Comparison of ENCODE assay signal across 1 cellular context in genomic region chr1:26138974-26139558, GRCh38.
TF ChIP-seq lines count a peak whose summit lies in the region.

No MANE protein-coding gene starts in this region.

TF ChIP-seq in K562, 482 proteins besides CTCF, POLR2A, EP300 and RAD21 (continued from another document):
- TF ChIP-seq CLOCK (CRISPR knock-in tag; IDR thresholded peaks at IDR 0.05; ENCODE audit: borderline replicate concordance) = no peak
- no peak for TF ChIP-seq MCM3 (IDR thresholded peaks at IDR 0.05)
- 0 out of 2 replicates have a peak, but pooled peaks have one; percentile 2 for TF ChIP-seq GMEB1 (CRISPR knock-in tag; IDR thresholded peaks at IDR 0.05)
- no peak for TF ChIP-seq ZNF24 (IDR thresholded peaks at IDR 0.05)
- no peak for TF ChIP-seq NCOR1 (IDR thresholded peaks at IDR 0.05)
- TF ChIP-seq CHD2 (IDR thresholded peaks at IDR 0.05; ENCODE audit: low read depth, low read length) = no peak
- peak; percentile 96 for TF ChIP-seq MEIS2 (IDR thresholded peaks at IDR 0.05; ENCODE audit: partially characterized antibody)
- no peak for TF ChIP-seq NFE2L1 (tag; IDR thresholded peaks at IDR 0.05; ENCODE audit: borderline replicate concordance, low read depth)
- no peak for TF ChIP-seq DLX4 (CRISPR knock-in tag; IDR thresholded peaks at IDR 0.05)
- TF ChIP-seq NONO (IDR thresholded peaks at IDR 0.05; ENCODE audit: low read depth in 2 of 2, low read length in 1 of 2) = peak in 1 of 2 experiments; percentile 82; a peak in 2 of 4 replicates
- TF ChIP-seq RREB1 (CRISPR knock-in tag; IDR thresholded peaks at IDR 0.05) = no peak
- TF ChIP-seq HDAC6 (IDR thresholded peaks at IDR 0.05; ENCODE audit: low read depth, low read length) = no peak
- no peak for TF ChIP-seq MTA2 (IDR thresholded peaks at IDR 0.05; ENCODE audit: low read depth)
- no peak for TF ChIP-seq ZNF740 (CRISPR knock-in tag; IDR thresholded peaks at IDR 0.05)
- no peak for TF ChIP-seq ZNF740 (tag; IDR thresholded peaks at IDR 0.05)
- TF ChIP-seq ESRRA (IDR thresholded peaks at IDR 0.05; ENCODE audit: borderline replicate concordance, low read depth) = 0 out of 2 replicates have a peak, but pooled peaks have one; percentile 18
- no peak for TF ChIP-seq CTBP1 (IDR thresholded peaks at IDR 0.05; ENCODE audit: borderline replicate concordance)
- 0 out of 4 replicates have a peak, but pooled peaks of 1 of the 2 experiments have one; percentile 14 for TF ChIP-seq KDM1A (IDR thresholded peaks at IDR 0.05)
- no peak for TF ChIP-seq THAP7 (CRISPR knock-in tag; IDR thresholded peaks at IDR 0.05)
- TF ChIP-seq ZNF655 (CRISPR knock-in tag; IDR thresholded peaks at IDR 0.05) = no peak
- TF ChIP-seq ATF7 (IDR thresholded peaks at IDR 0.05) = peak; percentile 94
- peak; percentile 25 for TF ChIP-seq HDAC3 (IDR thresholded peaks at IDR 0.05; ENCODE audit: borderline replicate concordance, partially characterized antibody)
- no peak; the same call in 1 of the 2 replicates for TF ChIP-seq GATAD2A (IDR thresholded peaks at IDR 0.05)
- no peak for TF ChIP-seq SMC3 (conservative IDR thresholded peaks at IDR 0.05; ENCODE audit: insufficient read depth, low read depth, low read length)
- TF ChIP-seq TOE1 (IDR thresholded peaks at IDR 0.05; ENCODE audit: borderline replicate concordance) = peak; percentile 50; the same call in 1 of the 2 replicates
- TF ChIP-seq TOE1 (CRISPR knock-in tag; IDR thresholded peaks at IDR 0.05; ENCODE audit: borderline replicate concordance, low read depth) = no peak
- TF ChIP-seq ZBTB26 (CRISPR knock-in tag; IDR thresholded peaks at IDR 0.05) = no peak
- no peak for TF ChIP-seq RUNX1 (IDR thresholded peaks at IDR 0.05; ENCODE audit: low read depth)
- 0 out of 2 replicates have a peak, but pooled peaks have one; percentile 17 for TF ChIP-seq SMARCA5 (IDR thresholded peaks at IDR 0.05)
TF ChIP-seq in K562: peak in this region for 40.
